Comparison of ENCODE assay signal across 8 cellular contexts in the genomic region with DNA sequence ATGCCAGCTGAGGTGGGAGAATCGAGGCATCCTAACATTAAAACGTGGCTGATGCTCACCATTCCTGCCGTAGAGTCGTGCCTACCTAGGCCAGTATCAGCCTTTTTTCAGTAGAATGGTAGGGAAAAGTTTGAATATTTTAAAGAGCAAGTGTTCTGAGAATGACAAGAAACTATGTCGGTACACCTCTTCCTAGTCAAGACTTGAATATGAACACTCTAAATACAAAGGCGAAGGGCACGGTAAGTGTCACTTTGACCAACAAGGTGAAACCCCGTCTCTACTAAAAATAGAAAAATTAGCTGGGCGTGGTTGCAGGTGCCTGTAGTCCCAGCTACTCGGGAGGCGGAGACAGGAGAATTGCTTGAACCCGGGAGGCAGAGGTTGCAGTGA. TPM values are rescaled to one million over a fixed set of nuclear protein-coding genes. Genes with fewer than 3 reads are reported as not detected.
DNase-seq lines count a peak whose midpoint lies in the region; ATAC-seq and TF ChIP-seq lines count a peak whose summit lies in the region.

No MANE protein-coding gene starts in this region.

- no peaks in the 10 kb centered on the region for H3K27me3 ChIP-seq in right cardiac atrium (ENCODE audit: control insufficient read depth, insufficient read depth)
- H3K27me3 ChIP-seq in smooth muscle cell (ENCODE audit: low read depth): no peaks in the 10 kb centered on the region

- H3K4me1 Mint-ChIP-seq in T-cell: peaks cover 23 to 29% (median 27%) of the 10 kb centered on the region in 3 donors

- POLR2A ChIA-PET in T-cell (lab: Charles Lee): no interaction called here

- H3F3A ChIP-seq in smooth muscle cell (ENCODE audit: low read depth): no peaks in the 10 kb centered on the region

- peak; percentile 45 for DNase-seq in GM20000 (ENCODE audit: low spot score)
- no peak for DNase-seq in T-cell
- no peak for DNase-seq in right cardiac atrium
- DNase-seq in smooth muscle cell (lab: John Stamatoyannopoulos, UW; ENCODE audit: unreplicated experiment): no peak
- DNase-seq in NCI-H2029 treated with DMSO at 0.1 percent for 48 hours (lab: John Stamatoyannopoulos, UW): no peak
- no peak for DNase-seq in SIG-M5 (lab: John Stamatoyannopoulos, UW)
- no peak for DNase-seq in T1000 (lab: John Stamatoyannopoulos, UW)

- H3K27me3 Mint-ChIP-seq in T-cell: no peaks in the 10 kb centered on the region

- CTCF ChIA-PET in T-cell (lab: Charles Lee): no interaction called here

- H3K36me3 Mint-ChIP-seq in T-cell: no peaks in the 10 kb centered on the region

- peaks cover 47% of the 10 kb centered on the region for H3K79me2 ChIP-seq in smooth muscle cell (ENCODE audit: low read depth)

- no peak for TF ChIP-seq CTCF in GM20000 (IDR thresholded peaks at IDR 0.05; ENCODE audit: extremely low read depth, missing control alignments)
- TF ChIP-seq CTCF in smooth muscle cell (IDR thresholded peaks at IDR 0.05; ENCODE audit: borderline replicate concordance, insufficient read depth, poor library complexity, severe bottlenecking): no peak

- ATAC-seq in T-cell (replicated peaks in 1 of 4): no peak
- ATAC-seq in right cardiac atrium: no peak
- ATAC-seq in HG02642 (IDR thresholded peaks at IDR 0.05; ENCODE audit: poor library complexity, unreplicated experiment): no peak

- peaks cover 39% of the 10 kb centered on the region for H4K20me1 ChIP-seq in smooth muscle cell (ENCODE audit: low read depth)

- H3K27ac ChIP-seq in right cardiac atrium (ENCODE audit: low read length) (no peak overlapping the region), smooth muscle cell (ENCODE audit: low read depth) (no peak overlapping the region)

- no peak overlapping the region for H2AFZ ChIP-seq in smooth muscle cell (ENCODE audit: low read depth)

- H3K4me3 ChIP-seq in right cardiac atrium (ENCODE audit: low read length) (peak overlapping the region; percentile 98), smooth muscle cell (peak overlapping the region; percentile 94)

- 46% methylated on average over 12 of the region's 12 CpGs for WGBS in right cardiac atrium
- WGBS in smooth muscle cell (ENCODE audit: low lambda C conversion rate): 52% methylated on average over 12 of the region's 12 CpGs

- no peaks in the 10 kb centered on the region for H3K36me3 ChIP-seq in smooth muscle cell (ENCODE audit: low read depth)

- H3K9me3 ChIP-seq in right cardiac atrium (ENCODE audit: control insufficient read depth, low read length) (no peaks in the 10 kb centered on the region), smooth muscle cell (replicated peaks; ENCODE audit: low read depth) (no peaks in the 10 kb centered on the region)

- no peaks in the 10 kb centered on the region for H3K4me1 ChIP-seq in right cardiac atrium (ENCODE audit: control insufficient read depth, insufficient read depth, low read length)
- H3K4me1 ChIP-seq in smooth muscle cell (ENCODE audit: low read depth): peaks cover 10% of the 10 kb centered on the region

- intact Hi-C loops in right cardiac atrium (cut with DNase I): no loop called here

- peak overlapping the region in 1 of 2 donors; percentile 83 for H3K27ac Mint-ChIP-seq in T-cell

- H3K4me3 Mint-ChIP-seq in T-cell: peak overlapping the region; percentile 91 to 95 (median 92)

- peak overlapping the region; percentile 99 for H3K4me2 ChIP-seq in smooth muscle cell

- H3K9me3 Mint-ChIP-seq in T-cell: no peaks in the 10 kb centered on the region

- peak overlapping the region; percentile 90 for H3K9ac ChIP-seq in smooth muscle cell (ENCODE audit: low read depth)

RNA-seq across cellular contexts. Expression of a gene that starts 1.0 kb away (rescaled TPM):
- total RNA-seq in T-cell (10 to 100 TPM; 15.4 to 24.5 (median 15.7) TPM), right cardiac atrium (10 to 100 TPM; 48.3 to 61.8 (median 54.8) TPM), smooth muscle cell (48.0 and 52.6 TPM in 2 replicates)
- polyA plus RNA-seq in right cardiac atrium (40.1 TPM), smooth muscle cell (45.9 and 46.8 TPM in 2 replicates)

RNA-seq across cellular contexts. Expression of a gene that starts 21.3 kb away (rescaled TPM):
- 10 to 100 TPM; 25.2 to 32.1 (median 26.6) TPM for total RNA-seq in T-cell
- 10 to 100 TPM; 20.1 to 23.6 (median 21.3) TPM for total RNA-seq in right cardiac atrium
- polyA plus RNA-seq in right cardiac atrium: 19.8 TPM
- 64.8 and 65.3 TPM in 2 replicates for total RNA-seq in smooth muscle cell
- polyA plus RNA-seq in smooth muscle cell: 30.8 and 36.8 TPM in 2 replicates
